18 cellular contexts compared by ENCODE assay signal in genomic region chr3:29747991-29748390, GRCh38.
"Had no signal": no experiment of that assay in that cellular context is flagged by ENCODE, and none has a peak within 500 bp of the region (broad histone marks: within the 10 kb centered on the region; RNA-seq: fewer than 3 reads in every experiment).

No MANE protein-coding gene starts in this region.

- H3K27me3 ChIP-seq: body of pancreas, hepatocyte, sigmoid colon, vagina had no signal

- H3K36me3 ChIP-seq: sigmoid colon, vagina had no signal

- ATAC-seq: activated CD4-positive, alpha-beta T cell treated with anti-CD3 and anti-CD28 coated beads for 36 hours; activated CD8-positive, alpha-beta memory T cell treated with anti-CD3 and anti-CD28 coated beads, Interleukin-2, amount 10 ng/mL, durations not matched to agents 7 days and 5 days; activated CD8-positive, alpha-beta T cell treated with anti-CD3 and anti-CD28 coated beads, Interleukin-2, amount 10 ng/mL, durations not matched to agents 7 days and 5 days; body of pancreas; esophagus mucosa; stimulated activated effector memory CD8-positive, alpha-beta T cell treated with anti-CD3 and anti-CD28 coated beads, Interleukin-12 subunit alpha, Interleukin-12 subunit beta, amount 100 ng/mL, for 72 hours had no signal

- H3K27ac ChIP-seq: body of pancreas, hepatocyte, vagina had no signal

- H3K9me3 ChIP-seq: body of pancreas, sigmoid colon, vagina had no signal

- H3K4me3 ChIP-seq: body of pancreas, hepatocyte, lung, sigmoid colon, vagina had no signal

- H3K4me1 ChIP-seq: body of pancreas, vagina had no signal

- DNase-seq: activated CD4-positive, alpha-beta T cell treated with anti-CD3 and anti-CD28 coated beads for 36 hours; activated CD4-positive, CD25-positive, alpha-beta regulatory T cell; activated CD8-positive, alpha-beta memory T cell treated with anti-CD3 and anti-CD28 coated beads, Interleukin-2, amount 10 ng/mL, durations not matched to agents 7 days and 5 days; activated CD8-positive, alpha-beta T cell treated with anti-CD3 and anti-CD28 coated beads, Interleukin-2, amount 10 ng/mL, durations not matched to agents 7 days and 5 days; activated T-cell treated with anti-CD3 and anti-CD28 coated beads, Interleukin-2, amount 50 U/mL, for 48 hours; anterior cingulate cortex; body of pancreas; caudate nucleus; foreskin melanocyte; islet precursor cell; sigmoid colon; small intestine; stimulated activated CD4-positive, alpha-beta T cell treated with anti-CD3 and anti-CD28 coated beads, Interleukin-4, amount 100 ng/mL, for 24 hours had no signal
